Comparison of ENCODE assay signal across 10 cellular contexts in the genomic region with DNA sequence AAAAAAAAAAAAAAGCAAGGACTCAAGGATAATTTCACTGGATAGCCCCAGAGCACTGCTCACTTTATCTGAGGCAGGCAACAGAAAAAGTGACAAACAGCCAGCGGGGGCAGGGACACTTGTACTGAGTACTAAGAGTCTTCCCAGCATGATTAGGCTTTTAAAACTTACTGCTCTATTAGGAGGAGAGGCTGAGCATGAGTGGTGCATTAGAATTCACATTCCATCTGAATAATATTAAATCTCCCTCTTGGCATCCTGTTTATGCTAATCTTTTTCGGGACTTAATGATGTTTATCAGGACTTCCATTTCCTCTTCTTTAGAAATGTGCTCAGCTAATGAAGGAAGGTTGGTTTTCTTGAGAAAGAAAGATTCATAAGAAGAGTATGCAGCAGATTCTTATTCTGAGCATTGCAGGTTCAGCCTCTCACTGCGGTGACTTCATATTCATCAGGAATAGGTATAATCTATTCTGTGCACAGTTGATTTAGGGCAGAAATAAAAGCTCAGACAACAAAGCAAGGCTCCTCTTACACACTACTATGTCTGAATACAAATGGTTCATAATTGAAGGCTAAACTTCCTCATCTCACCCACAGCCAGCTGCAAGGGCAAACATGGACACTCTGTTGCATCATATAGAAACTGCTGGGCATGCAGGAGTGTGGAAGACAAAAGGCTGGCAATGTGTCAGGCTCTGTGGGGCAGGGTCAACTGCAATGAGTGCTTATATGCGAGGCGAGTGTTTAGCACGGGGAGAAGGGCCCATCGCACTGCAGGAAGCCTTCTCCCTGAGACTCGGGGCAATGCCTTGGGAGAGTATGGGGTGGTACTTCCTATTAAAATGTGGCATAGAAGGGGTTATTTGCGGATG.
A peak's percentile ranks its signal among the peaks of the same experiment; 100 is the strongest.
DNase-seq lines count a peak whose midpoint lies in the region; ATAC-seq and TF ChIP-seq lines count a peak whose summit lies in the region.
"Had no signal": no experiment of that assay in that cellular context is flagged by ENCODE, and none has a peak within 500 bp of the region (broad histone marks: within the 10 kb centered on the region; RNA-seq: fewer than 3 reads in every experiment).

No MANE protein-coding gene starts in this region.

- H3K4me3 ChIP-seq in esophagus muscularis mucosa = no peak overlapping the region
- no peak overlapping the region for H3K4me3 ChIP-seq in CD4-positive, alpha-beta memory T cell (ENCODE audit: low read length in 2 of 2)

- no peak for TF ChIP-seq CTCF in esophagus muscularis mucosa (IDR thresholded peaks at IDR 0.05)

- no peaks in the 10 kb centered on the region for H3K4me1 Mint-ChIP-seq in activated naive CD4-positive, alpha-beta T cell treated with anti-CD3 and anti-CD28 coated beads for 36 hours (ENCODE audit: low read depth)
- H3K4me1 Mint-ChIP-seq in CD4-positive, alpha-beta memory T cell = no peaks in the 10 kb centered on the region
- H3K4me1 Mint-ChIP-seq: natural killer cell had no signal

- peak overlapping the region; percentile 73 to 85 (median 78) for H3K27ac ChIP-seq in esophagus muscularis mucosa (replicated peaks in 1 of 4)
- no peak overlapping the region for H3K27ac ChIP-seq in CD4-positive, alpha-beta memory T cell (ENCODE audit: low read depth, low read length)

- H3K9me3 ChIP-seq in esophagus muscularis mucosa = no peaks in the 10 kb centered on the region
- H3K9me3 ChIP-seq in CD4-positive, alpha-beta memory T cell (ENCODE audit: control insufficient read depth in 1 of 2, low read length in 2 of 2) = no peaks in the 10 kb centered on the region

- H3K27ac Mint-ChIP-seq in activated naive CD4-positive, alpha-beta T cell treated with anti-CD3 and anti-CD28 coated beads for 36 hours = no peak overlapping the region
- H3K27ac Mint-ChIP-seq in CD4-positive, alpha-beta memory T cell = no peak overlapping the region
- H3K27ac Mint-ChIP-seq: natural killer cell had no signal

- H3K9me3 Mint-ChIP-seq in activated naive CD4-positive, alpha-beta T cell treated with anti-CD3 and anti-CD28 coated beads for 36 hours = no peaks in the 10 kb centered on the region
- H3K9me3 Mint-ChIP-seq in CD4-positive, alpha-beta memory T cell = no peaks in the 10 kb centered on the region

- no peaks in the 10 kb centered on the region for H3K27me3 ChIP-seq in esophagus muscularis mucosa
- no peaks in the 10 kb centered on the region for H3K27me3 ChIP-seq in CD4-positive, alpha-beta memory T cell (ENCODE audit: insufficient read depth, low read length)

- CTCF ChIA-PET in activated naive CD4-positive, alpha-beta T cell treated with anti-CD3 and anti-CD28 coated beads for 36 hours (lab: Charles Lee) = no interaction called here
- CTCF ChIA-PET in CD4-positive, alpha-beta memory T cell (lab: Charles Lee; ENCODE audit: partially characterized antibody) = no interaction called here

- WGBS in esophagus muscularis mucosa = 69% methylated on average over 9 of the region's 9 CpGs

- peaks cover 0 to 63% (median 23%) of the 10 kb centered on the region in 4 donors for H3K36me3 ChIP-seq in esophagus muscularis mucosa
- H3K36me3 ChIP-seq in CD4-positive, alpha-beta memory T cell (ENCODE audit: insufficient read depth, low read length) = no peaks in the 10 kb centered on the region

- peaks cover 55 to 89% (median 85%) of the 10 kb centered on the region in 4 donors for H3K4me1 ChIP-seq in esophagus muscularis mucosa
- no peaks in the 10 kb centered on the region for H3K4me1 ChIP-seq in CD4-positive, alpha-beta memory T cell (ENCODE audit: insufficient read depth, low read length)

- DNase-seq in EH (ENCODE audit: low read depth) (peak; percentile 94), NOMO-1 (lab: John Stamatoyannopoulos, UW; ENCODE audit: unreplicated experiment in 2 of 2) (peak; percentile 90 to 95), esophagus muscularis mucosa (ENCODE audit: extremely low spot score) (no peak), pons (ENCODE audit: low spot score) (peak; percentile 80), D341Med (ENCODE audit: low spot score) (no peak)
- no peak for DNase-seq in activated naive CD4-positive, alpha-beta T cell treated with anti-CD3 and anti-CD28 coated beads for 36 hours
- no peak for DNase-seq in CD4-positive, alpha-beta memory T cell
- DNase-seq: cortex of kidney, natural killer cell had no signal

- no peak for TF ChIP-seq EP300 in esophagus muscularis mucosa (IDR thresholded peaks at IDR 0.05)

- intact Hi-C loops in esophagus muscularis mucosa (cut with DNase I) = loop anchor here (5.0 kb wide), 1 partner anchor 414 kb away; no protein-coding TSS in a partner anchor
- intact Hi-C loops in activated naive CD4-positive, alpha-beta T cell treated with anti-CD3 and anti-CD28 coated beads for 36 hours (cut with micrococcal nuclease) = no loop called here
- intact Hi-C loops in CD4-positive, alpha-beta memory T cell (cut with micrococcal nuclease) = no loop called here

- peaks cover 14% of the 10 kb centered on the region for H3K27me3 Mint-ChIP-seq in activated naive CD4-positive, alpha-beta T cell treated with anti-CD3 and anti-CD28 coated beads for 36 hours (ENCODE audit: low read depth)
- peaks cover 6 to 7% of the 10 kb centered on the region in 2 donors for H3K27me3 Mint-ChIP-seq in CD4-positive, alpha-beta memory T cell

- H3K36me3 Mint-ChIP-seq in activated naive CD4-positive, alpha-beta T cell treated with anti-CD3 and anti-CD28 coated beads for 36 hours (ENCODE audit: low read depth) = no peaks in the 10 kb centered on the region
- no peaks in the 10 kb centered on the region for H3K36me3 Mint-ChIP-seq in CD4-positive, alpha-beta memory T cell
- H3K36me3 Mint-ChIP-seq: natural killer cell had no signal

- no peak overlapping the region for H3K4me3 Mint-ChIP-seq in activated naive CD4-positive, alpha-beta T cell treated with anti-CD3 and anti-CD28 coated beads for 36 hours
- no peak overlapping the region for H3K4me3 Mint-ChIP-seq in CD4-positive, alpha-beta memory T cell
- H3K4me3 Mint-ChIP-seq: natural killer cell had no signal

- POLR2A ChIA-PET in CD4-positive, alpha-beta memory T cell (lab: Charles Lee; ENCODE audit: partially characterized antibody) = no interaction called here

- TF ChIP-seq POLR2A in esophagus muscularis mucosa (IDR thresholded peaks at IDR 0.05; ENCODE audit: low read depth) = no peak

- ATAC-seq in HG03439 (IDR thresholded peaks at IDR 0.05; ENCODE audit: unreplicated experiment) = no peak
- ATAC-seq: natural killer cell had no signal

Comparison
In these comparisons a context has a peak if more than half of its experiments do, and no peak if none do; other contexts are left out.
1. DNase-seq: peak in EH (single experiment), NOMO-1 (2 of 2) and pons (single experiment); none in esophagus muscularis mucosa (single experiment), activated naive CD4-positive, alpha-beta T cell treated with anti-CD3 and anti-CD28 coated beads for 36 hours (single experiment), CD4-positive, alpha-beta memory T cell (0 of 5) and D341Med (single experiment).